ENCODE assay signal across 8 cellular contexts in genomic region chr20:17612287-17612974, GRCh38. TPM values are rescaled to one million over a fixed set of nuclear protein-coding genes. Genes with fewer than 3 reads are reported as not detected.
DNase-seq lines count a peak whose midpoint lies in the region; ATAC-seq and TF ChIP-seq lines count a peak whose summit lies in the region.

No MANE protein-coding gene starts in this region.

- WGBS in lower leg skin, 2 donors, result 42 to 58% methylated on average over 15 to 16 of the region's 16 CpGs
- 65% methylated on average over 14 of the region's 16 CpGs; no CpG with 5 or more reads in 1 of the 2 donors for WGBS in transverse colon (ENCODE audit: low coverage in 1 of 2), 2 donors

- H3K4me3 ChIP-seq in AG04450 (ENCODE audit: low read depth, low read length) (no peak overlapping the region), lower leg skin (ENCODE audit: low read depth, poor library complexity, severe bottlenecking) (no peak overlapping the region), transverse colon (no peak overlapping the region)

- POLR2A ChIA-PET in AG04450 (lab: Yijun Ruan, JAX) (no interaction called here), RWPE1 (lab: Yijun Ruan, JAX; ENCODE audit: low non-redundant PET) (no interaction called here)

- H3K27ac Mint-ChIP-seq in brain, result peak overlapping the region in 3 of 5 experiments; percentile 30 to 72 (median 45)

- H3K36me3 Mint-ChIP-seq in brain, result peaks cover 9% of the 10 kb centered on the region

- CTCF ChIA-PET in AG04450 (lab: Charles Lee) (no interaction called here), RWPE1 (lab: Yijun Ruan, JAX) (interaction anchor here (0.6 kb wide), 1 partner anchor 108 kb away, joined by 4 read pairs; no protein-coding TSS in a partner anchor)

- H3K4me1 Mint-ChIP-seq in brain, result no peaks in the 10 kb centered on the region

- DNase-seq in AG04450 (ENCODE audit: low read depth, low spot score), result no peak
- no peak for DNase-seq in RWPE1 (ENCODE audit: low spot score)
- DNase-seq in lower leg skin (ENCODE audit: low spot score in 2 of 2), result peak; percentile 19 to 88
- peak; percentile 43 for DNase-seq in transverse colon

- no peak for ATAC-seq in HG03469 (IDR thresholded peaks at IDR 0.05; ENCODE audit: unreplicated experiment)
- no peak for ATAC-seq in GM19324 (IDR thresholded peaks at IDR 0.05; ENCODE audit: low FRiP score, unreplicated experiment)
- no peak for ATAC-seq in HG02938 (IDR thresholded peaks at IDR 0.05; ENCODE audit: unreplicated experiment)

- no peaks in the 10 kb centered on the region for H3K27me3 ChIP-seq in AG04450 (ENCODE audit: control insufficient read depth, insufficient read depth, low read length)
- no peaks in the 10 kb centered on the region for H3K27me3 ChIP-seq in transverse colon

- peaks cover 0 to 16% (median 4%) of the 10 kb centered on the region in 4 donors for H3K36me3 ChIP-seq in transverse colon

- H3K4me1 ChIP-seq in transverse colon, result peaks cover 29 to 66% (median 57%) of the 10 kb centered on the region in 4 donors

- in situ Hi-C loops in transverse colon (cut with MboI; ENCODE audit: low pct_ligation_motif_present in 1 of 4, low pct_unique_long_range_greater_than_20kb in 1 of 4, low sequenced_read_pairs in 3 of 4), result no loop called here

- TF ChIP-seq EP300 in transverse colon (IDR thresholded peaks at IDR 0.05; ENCODE audit: low read depth), result peak; percentile 93

- no peak for TF ChIP-seq POLR2A in lower leg skin (IDR thresholded peaks at IDR 0.05)
- TF ChIP-seq POLR2A in transverse colon (IDR thresholded peaks at IDR 0.05), result peak; percentile 22

- H3K9me3 ChIP-seq in AG04450 (ENCODE audit: control insufficient read depth, insufficient read depth, low read length), result no peaks in the 10 kb centered on the region; the same call in 1 of the 2 replicates
- no peaks in the 10 kb centered on the region for H3K9me3 ChIP-seq in transverse colon

- no peak overlapping the region for H3K4me3 Mint-ChIP-seq in brain

- H3K27ac ChIP-seq in AG04450 (ENCODE audit: low read depth, low read length), result peak overlapping the region; percentile 57
- peak overlapping the region; percentile 76 for H3K27ac ChIP-seq in RWPE1
- H3K27ac ChIP-seq in transverse colon, result peak overlapping the region; percentile 61 to 86 (median 82)

- H3K9me3 Mint-ChIP-seq in brain, result no peaks in the 10 kb centered on the region

- intact Hi-C loops in lower leg skin (cut with DNase I; ENCODE audit: low total_unique reads), result no loop called here
- intact Hi-C loops in transverse colon (cut with DNase I; ENCODE audit: low total_unique reads), result loop anchor here (5.0 kb wide), 1 partner anchor 40 kb away; the partner anchor contains the start of gene DSTN

- no peaks in the 10 kb centered on the region for H3K27me3 Mint-ChIP-seq in brain

- TF ChIP-seq CTCF in AG04450 (IDR thresholded peaks at IDR 0.05; ENCODE audit: low read depth, low read length), result no peak
- TF ChIP-seq CTCF in RWPE1 (conservative IDR thresholded peaks at IDR 0.05; ENCODE audit: low read depth), result no peak
- no peak for TF ChIP-seq CTCF in brain (conservative IDR thresholded peaks at IDR 0.05)
- TF ChIP-seq CTCF in lower leg skin (IDR thresholded peaks at IDR 0.05), result no peak
- TF ChIP-seq CTCF in transverse colon (IDR thresholded peaks at IDR 0.05), result no peak

RNA-seq across cellular contexts. Expression of gene DSTN, which starts 42.6 kb away (rescaled TPM):
- 318 and 414 TPM in 2 replicates for polyA plus RNA-seq in AG04450 (2011; rRNA removed)
- polyA minus RNA-seq in AG04450 (2011; rRNA and poly(A)+ RNA removed), result 27.3 and 48.9 TPM in 2 replicates
- 235 TPM for polyA plus RNA-seq in brain (ENCODE audit: insufficient read depth, low read depth, low replicate concordance)
- 100 to 1,000 TPM; 237 to 335 (median 290) TPM for total RNA-seq in lower leg skin
- 100 to 1,000 TPM; 280 to 589 (median 373) TPM for total RNA-seq in transverse colon

Comparison
In these comparisons a context has a peak if more than half of its experiments do, and no peak if none do; other contexts are left out.
1. DNase-seq: peak in lower leg skin (2 of 2) and transverse colon (single experiment); none in AG04450 (single experiment) and RWPE1 (single experiment).
2. Peak in every context shown above with its lines, with median percentiles within 50 percentile points of each other: H3K27ac ChIP-seq.